Comparison of ENCODE assay signal across 9 cellular contexts in the genomic region with DNA sequence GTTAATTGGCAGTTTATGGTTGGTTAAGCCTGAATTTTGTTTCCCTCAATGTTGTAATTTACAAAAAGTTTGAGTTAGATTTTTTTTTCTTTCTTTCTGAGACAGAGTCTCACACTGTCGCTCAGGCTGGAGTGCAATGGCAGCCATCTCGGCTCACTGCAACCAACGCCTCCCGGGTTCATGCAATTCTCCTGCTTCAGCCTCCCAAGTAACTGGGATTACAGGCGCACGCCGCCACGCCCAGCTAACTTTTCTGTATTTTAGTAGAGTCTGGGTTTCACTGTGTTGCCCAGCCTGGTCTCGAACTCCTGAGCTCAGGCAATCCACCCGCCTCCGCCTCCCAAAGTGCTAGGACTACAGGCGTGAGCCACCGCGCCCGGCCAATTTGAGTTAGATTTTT. TPM values are rescaled to one million over a fixed set of nuclear protein-coding genes. Genes with fewer than 3 reads are reported as not detected.
DNase-seq lines count a peak whose midpoint lies in the region; ATAC-seq lines count a peak whose summit lies in the region.
"Had no signal": no experiment of that assay in that cellular context is flagged by ENCODE, and none has a peak within 500 bp of the region (broad histone marks: within the 10 kb centered on the region; RNA-seq: fewer than 3 reads in every experiment).

No MANE protein-coding gene starts in this region.

- H3K4me1 Mint-ChIP-seq in activated naive CD4-positive, alpha-beta T cell treated with anti-CD3 and anti-CD28 coated beads, Interleukin-2, amount 10 ng/mL, durations not matched to agents 7 days and 5 days: peaks cover 43% of the 10 kb centered on the region
- H3K4me1 Mint-ChIP-seq in activated T-helper 17 cell treated with anti-CD3 and anti-CD28 coated beads, Interleukin-2, amount 50 U/mL, for 72 hours: peaks cover 14% of the 10 kb centered on the region
- peaks cover 34 to 65% of the 10 kb centered on the region in 2 donors for H3K4me1 Mint-ChIP-seq in immature natural killer cell

- H3K4me3 ChIP-seq in thymus (ENCODE audit: low read length): peak overlapping the region; percentile 68

- peaks cover 31% of the 10 kb centered on the region for H3K36me3 Mint-ChIP-seq in activated naive CD4-positive, alpha-beta T cell treated with anti-CD3 and anti-CD28 coated beads, Interleukin-2, amount 10 ng/mL, durations not matched to agents 7 days and 5 days
- peaks cover 9% of the 10 kb centered on the region for H3K36me3 Mint-ChIP-seq in activated T-helper 17 cell treated with anti-CD3 and anti-CD28 coated beads, Interleukin-2, amount 50 U/mL, for 72 hours (ENCODE audit: low read depth)
- H3K36me3 Mint-ChIP-seq in immature natural killer cell: no peaks in the 10 kb centered on the region

- no peaks in the 10 kb centered on the region for H3K27me3 ChIP-seq in thymus (ENCODE audit: control insufficient read depth, insufficient read depth)

- no peaks in the 10 kb centered on the region for H3K27me3 Mint-ChIP-seq in activated naive CD4-positive, alpha-beta T cell treated with anti-CD3 and anti-CD28 coated beads, Interleukin-2, amount 10 ng/mL, durations not matched to agents 7 days and 5 days
- no peaks in the 10 kb centered on the region for H3K27me3 Mint-ChIP-seq in activated T-helper 17 cell treated with anti-CD3 and anti-CD28 coated beads, Interleukin-2, amount 50 U/mL, for 72 hours
- peaks cover 0 to 3% (median 1%) of the 10 kb centered on the region in 3 donors for H3K27me3 Mint-ChIP-seq in immature natural killer cell (ENCODE audit: low read depth in 3 of 3)

- peaks cover 3% of the 10 kb centered on the region for H3K36me3 ChIP-seq in thymus (ENCODE audit: control insufficient read depth, insufficient read depth)

- ATAC-seq in activated T-helper 17 cell treated with anti-CD3 and anti-CD28 coated beads, Interleukin-2, amount 50 U/mL, for 72 hours (replicated peaks): no peak
- no peak for ATAC-seq in GM19397 (IDR thresholded peaks at IDR 0.05; ENCODE audit: unreplicated experiment)

- CTCF ChIA-PET in activated naive CD4-positive, alpha-beta T cell treated with anti-CD3 and anti-CD28 coated beads, Interleukin-2, amount 10 ng/mL, durations not matched to agents 7 days and 5 days (lab: Charles Lee): no interaction called here

- WGBS in thymus: 98% methylated on average over 15 of the region's 15 CpGs

- H3K4me1 ChIP-seq in thymus (ENCODE audit: control insufficient read depth, insufficient read depth, low read length): peaks cover 4% of the 10 kb centered on the region

- DNase-seq in activated naive CD4-positive, alpha-beta T cell treated with anti-CD3 and anti-CD28 coated beads, Interleukin-2, amount 10 ng/mL, durations not matched to agents 7 days and 5 days: no peak
- no peak for DNase-seq in activated naive CD4-positive, alpha-beta T cell treated with anti-CD3 and anti-CD28 coated beads, Interleukin-2, amount 50 U/mL, for 16 hours
- DNase-seq in immature natural killer cell (no peak), cerebellum (ENCODE audit: low spot score) (no peak)
- no peak for DNase-seq in stimulated activated naive CD4-positive, alpha-beta T cell (lab: John Stamatoyannopoulos, UW)
- DNase-seq: effector CD4-positive, alpha-beta T cell had no signal

- peak overlapping the region; percentile 96 for H3K27ac Mint-ChIP-seq in activated naive CD4-positive, alpha-beta T cell treated with anti-CD3 and anti-CD28 coated beads, Interleukin-2, amount 10 ng/mL, durations not matched to agents 7 days and 5 days
- H3K27ac Mint-ChIP-seq in activated T-helper 17 cell treated with anti-CD3 and anti-CD28 coated beads, Interleukin-2, amount 50 U/mL, for 72 hours: peak overlapping the region; percentile 89
- H3K27ac Mint-ChIP-seq in immature natural killer cell: peak overlapping the region in 4 of 6 donors; percentile 85 to 93 (median 90)

- peak overlapping the region; percentile 96 for H3K4me3 Mint-ChIP-seq in activated naive CD4-positive, alpha-beta T cell treated with anti-CD3 and anti-CD28 coated beads, Interleukin-2, amount 10 ng/mL, durations not matched to agents 7 days and 5 days
- peak overlapping the region; percentile 90 for H3K4me3 Mint-ChIP-seq in activated T-helper 17 cell treated with anti-CD3 and anti-CD28 coated beads, Interleukin-2, amount 50 U/mL, for 72 hours
- peak overlapping the region; percentile 96 to 98 (median 97) for H3K4me3 Mint-ChIP-seq in immature natural killer cell

- peaks cover 14% of the 10 kb centered on the region for H3K9me3 Mint-ChIP-seq in activated naive CD4-positive, alpha-beta T cell treated with anti-CD3 and anti-CD28 coated beads, Interleukin-2, amount 10 ng/mL, durations not matched to agents 7 days and 5 days
- no peaks in the 10 kb centered on the region for H3K9me3 Mint-ChIP-seq in activated T-helper 17 cell treated with anti-CD3 and anti-CD28 coated beads, Interleukin-2, amount 50 U/mL, for 72 hours
- H3K9me3 Mint-ChIP-seq in immature natural killer cell: no peaks in the 10 kb centered on the region

- no peaks in the 10 kb centered on the region for H3K9me3 ChIP-seq in thymus (ENCODE audit: control insufficient read depth)

- no peak overlapping the region for H3K27ac ChIP-seq in thymus (ENCODE audit: low read depth)

RNA-seq across cellular contexts. Expression of gene ZNF273, which starts 0.9 kb away (rescaled TPM):
- 10 to 100 TPM in 1 of 2 donors, 1 to 10 TPM in 1; 9.1 to 13.6 TPM for total RNA-seq in activated T-helper 17 cell treated with anti-CD3 and anti-CD28 coated beads, Interleukin-2, amount 50 U/mL, for 72 hours
- polyA plus RNA-seq in immature natural killer cell (1 to 10 TPM; 1.8 to 3.2 (median 2.1) TPM), thymus (6.6 TPM)
- total RNA-seq in cerebellum: 27.0 TPM
